2 cellular contexts compared by ENCODE assay signal in genomic region chr4:70628444-70628843, GRCh38.
TF ChIP-seq lines count a peak whose summit lies in the region.

Gene ENAM (plus strand): TSS chr4:70628744. CDS start chr4:70629501, 757 bp downstream.

TF ChIP-seq in HCT116, 20 proteins besides CTCF, POLR2A, EP300 and RAD21:
- no peak for TF ChIP-seq SRF (IDR thresholded peaks at IDR 0.05; ENCODE audit: low read depth)
TF ChIP-seq in HCT116: peak in this region for 0.

TF ChIP-seq in K562, 482 proteins besides CTCF, POLR2A, EP300 and RAD21:
- TF ChIP-seq, protein P1, sequence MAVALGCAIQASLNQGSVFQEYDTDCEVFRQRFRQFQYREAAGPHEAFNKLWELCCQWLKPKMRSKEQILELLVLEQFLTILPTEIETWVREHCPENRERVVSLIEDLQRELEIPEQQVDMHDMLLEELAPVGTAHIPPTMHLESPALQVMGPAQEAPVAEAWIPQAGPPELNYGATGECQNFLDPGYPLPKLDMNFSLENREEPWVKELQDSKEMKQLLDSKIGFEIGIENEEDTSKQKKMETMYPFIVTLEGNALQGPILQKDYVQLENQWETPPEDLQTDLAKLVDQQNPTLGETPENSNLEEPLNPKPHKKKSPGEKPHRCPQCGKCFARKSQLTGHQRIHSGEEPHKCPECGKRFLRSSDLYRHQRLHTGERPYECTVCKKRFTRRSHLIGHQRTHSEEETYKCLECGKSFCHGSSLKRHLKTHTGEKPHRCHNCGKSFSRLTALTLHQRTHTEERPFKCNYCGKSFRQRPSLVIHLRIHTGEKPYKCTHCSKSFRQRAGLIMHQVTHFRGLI (CRISPR knock-in tag; IDR thresholded peaks at IDR 0.05) = no peak
- no peak for TF ChIP-seq JUNB (CRISPR knock-in tag; conservative IDR thresholded peaks at IDR 0.05)
- no peak for TF ChIP-seq FOSL1 (tag; conservative IDR thresholded peaks at IDR 0.05)
- no peak for TF ChIP-seq MBD1 (CRISPR knock-in tag; IDR thresholded peaks at IDR 0.05)
- TF ChIP-seq MCM5 (IDR thresholded peaks at IDR 0.05; ENCODE audit: low read depth) = no peak
- no peak for TF ChIP-seq TSC22D4 (tag; IDR thresholded peaks at IDR 0.05)
- no peak for TF ChIP-seq RB1 (IDR thresholded peaks at IDR 0.05; ENCODE audit: low read depth)
- TF ChIP-seq CCNT2 (IDR thresholded peaks at IDR 0.05; ENCODE audit: borderline replicate concordance, extremely low read depth, insufficient read length, low read depth, low read length) = no peak
- TF ChIP-seq MTA1 (IDR thresholded peaks at IDR 0.05; ENCODE audit: borderline replicate concordance) = no peak
- TF ChIP-seq, protein P2, sequence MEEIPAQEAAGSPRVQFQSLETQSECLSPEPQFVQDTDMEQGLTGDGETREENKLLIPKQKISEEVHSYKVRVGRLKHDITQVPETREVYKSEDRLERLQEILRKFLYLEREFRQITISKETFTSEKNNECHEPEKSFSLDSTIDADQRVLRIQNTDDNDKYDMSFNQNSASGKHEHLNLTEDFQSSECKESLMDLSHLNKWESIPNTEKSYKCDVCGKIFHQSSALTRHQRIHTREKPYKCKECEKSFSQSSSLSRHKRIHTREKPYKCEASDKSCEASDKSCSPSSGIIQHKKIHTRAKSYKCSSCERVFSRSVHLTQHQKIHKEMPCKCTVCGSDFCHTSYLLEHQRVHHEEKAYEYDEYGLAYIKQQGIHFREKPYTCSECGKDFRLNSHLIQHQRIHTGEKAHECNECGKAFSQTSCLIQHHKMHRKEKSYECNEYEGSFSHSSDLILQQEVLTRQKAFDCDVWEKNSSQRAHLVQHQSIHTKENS (CRISPR knock-in tag; IDR thresholded peaks at IDR 0.05) = no peak
- no peak for TF ChIP-seq COPS2 (conservative IDR thresholded peaks at IDR 0.05)
- no peak for TF ChIP-seq MTA3 (IDR thresholded peaks at IDR 0.05; ENCODE audit: borderline replicate concordance)
- no peak for TF ChIP-seq ZNF431 (CRISPR knock-in tag; IDR thresholded peaks at IDR 0.05)
- no peak for TF ChIP-seq ELF2 (CRISPR knock-in tag; IDR thresholded peaks at IDR 0.05)
- no peak for TF ChIP-seq ATF1 (CRISPR knock-in tag; IDR thresholded peaks at IDR 0.05)
- no peak for TF ChIP-seq ATF1 (tag; IDR thresholded peaks at IDR 0.05)
- TF ChIP-seq NCOR1 (IDR thresholded peaks at IDR 0.05) = no peak
- TF ChIP-seq, protein P3, sequence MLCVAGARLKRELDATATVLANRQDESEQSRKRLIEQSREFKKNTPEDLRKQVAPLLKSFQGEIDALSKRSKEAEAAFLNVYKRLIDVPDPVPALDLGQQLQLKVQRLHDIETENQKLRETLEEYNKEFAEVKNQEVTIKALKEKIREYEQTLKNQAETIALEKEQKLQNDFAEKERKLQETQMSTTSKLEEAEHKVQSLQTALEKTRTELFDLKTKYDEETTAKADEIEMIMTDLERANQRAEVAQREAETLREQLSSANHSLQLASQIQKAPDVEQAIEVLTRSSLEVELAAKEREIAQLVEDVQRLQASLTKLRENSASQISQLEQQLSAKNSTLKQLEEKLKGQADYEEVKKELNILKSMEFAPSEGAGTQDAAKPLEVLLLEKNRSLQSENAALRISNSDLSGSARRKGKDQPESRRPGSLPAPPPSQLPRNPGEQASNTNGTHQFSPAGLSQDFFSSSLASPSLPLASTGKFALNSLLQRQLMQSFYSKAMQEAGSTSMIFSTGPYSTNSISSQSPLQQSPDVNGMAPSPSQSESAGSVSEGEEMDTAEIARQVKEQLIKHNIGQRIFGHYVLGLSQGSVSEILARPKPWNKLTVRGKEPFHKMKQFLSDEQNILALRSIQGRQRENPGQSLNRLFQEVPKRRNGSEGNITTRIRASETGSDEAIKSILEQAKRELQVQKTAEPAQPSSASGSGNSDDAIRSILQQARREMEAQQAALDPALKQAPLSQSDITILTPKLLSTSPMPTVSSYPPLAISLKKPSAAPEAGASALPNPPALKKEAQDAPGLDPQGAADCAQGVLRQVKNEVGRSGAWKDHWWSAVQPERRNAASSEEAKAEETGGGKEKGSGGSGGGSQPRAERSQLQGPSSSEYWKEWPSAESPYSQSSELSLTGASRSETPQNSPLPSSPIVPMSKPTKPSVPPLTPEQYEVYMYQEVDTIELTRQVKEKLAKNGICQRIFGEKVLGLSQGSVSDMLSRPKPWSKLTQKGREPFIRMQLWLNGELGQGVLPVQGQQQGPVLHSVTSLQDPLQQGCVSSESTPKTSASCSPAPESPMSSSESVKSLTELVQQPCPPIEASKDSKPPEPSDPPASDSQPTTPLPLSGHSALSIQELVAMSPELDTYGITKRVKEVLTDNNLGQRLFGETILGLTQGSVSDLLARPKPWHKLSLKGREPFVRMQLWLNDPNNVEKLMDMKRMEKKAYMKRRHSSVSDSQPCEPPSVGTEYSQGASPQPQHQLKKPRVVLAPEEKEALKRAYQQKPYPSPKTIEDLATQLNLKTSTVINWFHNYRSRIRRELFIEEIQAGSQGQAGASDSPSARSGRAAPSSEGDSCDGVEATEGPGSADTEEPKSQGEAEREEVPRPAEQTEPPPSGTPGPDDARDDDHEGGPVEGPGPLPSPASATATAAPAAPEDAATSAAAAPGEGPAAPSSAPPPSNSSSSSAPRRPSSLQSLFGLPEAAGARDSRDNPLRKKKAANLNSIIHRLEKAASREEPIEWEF (CRISPR knock-in tag; IDR thresholded peaks at IDR 0.05) = no peak
- TF ChIP-seq RCOR1 (IDR thresholded peaks at IDR 0.05; ENCODE audit: borderline replicate concordance in 1 of 2, low read depth in 2 of 2, low read length in 2 of 2) = no peak
- TF ChIP-seq KLF10 (CRISPR knock-in tag; IDR thresholded peaks at IDR 0.05) = no peak
- no peak for TF ChIP-seq KAT2B (IDR thresholded peaks at IDR 0.05; ENCODE audit: low read depth, low read length)
